In genomic region chr14:91927216-91927615, GRCh38 we compare ENCODE assay signal across 19 cellular contexts.
"Had no signal": no experiment of that assay in that cellular context is flagged by ENCODE, and none has a peak within 500 bp of the region (broad histone marks: within the 10 kb centered on the region; RNA-seq: fewer than 3 reads in every experiment).

No MANE protein-coding gene starts in this region.

- H3K27me3 Mint-ChIP-seq: activated naive CD8-positive, alpha-beta T cell; dendritic cell treated with granulocyte-macrophage colony-stimulating factor and Interleukin-4, amounts not matched to agents 40 ng/mL and 50 ng/mL, for 4 days had no signal

- DNase-seq: activated CD4-positive, alpha-beta T cell treated with anti-CD3 and anti-CD28 coated beads for 1 hour; activated CD4-positive, alpha-beta T cell treated with anti-CD3 and anti-CD28 coated beads, Interleukin-2, amount 50 U/mL, for 1 hour; activated CD8-positive, alpha-beta T cell treated with anti-CD3 and anti-CD28 coated beads, Interleukin-2, amount 10 ng/mL, durations not matched to agents 7 days and 5 days; activated gamma-delta T cell treated with Interleukin-2 at 50 U/mL for 16 hours; activated T-cell treated with anti-CD3 and anti-CD28 coated beads, Interleukin-2, amount 50 U/mL, for 1 hour; adrenal gland; effector memory CD4-positive, alpha-beta T cell; naive thymus-derived CD4-positive, alpha-beta T cell; retina; stimulated activated CD4-positive, alpha-beta T cell treated with anti-CD3 and anti-CD28 coated beads, Interleukin-4, amount 100 ng/mL, for 1 hour; stimulated activated naive CD4-positive, alpha-beta T cell; T-helper 9 cell had no signal

- ATAC-seq: activated CD8-positive, alpha-beta T cell treated with anti-CD3 and anti-CD28 coated beads, Interleukin-2, amount 10 ng/mL, durations not matched to agents 7 days and 5 days; gastroesophageal sphincter; naive thymus-derived CD4-positive, alpha-beta T cell had no signal

- H3K4me1 Mint-ChIP-seq: naive thymus-derived CD4-positive, alpha-beta T cell; neural progenitor cell had no signal

- H3K4me3 Mint-ChIP-seq: activated CD8-positive, alpha-beta T cell treated with anti-CD3 and anti-CD28 coated beads, Interleukin-2, amount 10 ng/mL, durations not matched to agents 7 days and 5 days; activated naive CD8-positive, alpha-beta T cell; dendritic cell treated with granulocyte-macrophage colony-stimulating factor and Interleukin-4, amounts not matched to agents 40 ng/mL and 50 ng/mL, for 4 days; naive thymus-derived CD4-positive, alpha-beta T cell; neural progenitor cell had no signal

- H3K9me3 ChIP-seq: adrenal gland, gastroesophageal sphincter, sigmoid colon, tibial artery had no signal

- H3K36me3 Mint-ChIP-seq: activated naive CD8-positive, alpha-beta T cell; naive thymus-derived CD4-positive, alpha-beta T cell; neural progenitor cell had no signal

- H3K27ac Mint-ChIP-seq: activated CD8-positive, alpha-beta T cell treated with anti-CD3 and anti-CD28 coated beads, Interleukin-2, amount 10 ng/mL, durations not matched to agents 7 days and 5 days; activated naive CD8-positive, alpha-beta T cell; dendritic cell treated with granulocyte-macrophage colony-stimulating factor and Interleukin-4, amounts not matched to agents 40 ng/mL and 50 ng/mL, for 4 days; neural progenitor cell had no signal

- H3K9me3 Mint-ChIP-seq: dendritic cell treated with granulocyte-macrophage colony-stimulating factor and Interleukin-4, amounts not matched to agents 40 ng/mL and 50 ng/mL, for 4 days; naive thymus-derived CD4-positive, alpha-beta T cell; neural progenitor cell had no signal

- H3K36me3 ChIP-seq: adrenal gland, neural progenitor cell, sigmoid colon had no signal

- H3K27me3 ChIP-seq: adrenal gland, gastroesophageal sphincter, neural progenitor cell, sigmoid colon, tibial artery had no signal

- H3K4me1 ChIP-seq: adrenal gland, neural progenitor cell had no signal

- H3K4me3 ChIP-seq: adrenal gland, gastroesophageal sphincter, lung, neural progenitor cell, sigmoid colon, tibial artery had no signal

- H3K27ac ChIP-seq: adrenal gland, gastroesophageal sphincter, neural progenitor cell, sigmoid colon had no signal
